Comparison of ENCODE assay signal across 10 cellular contexts in the genomic region with DNA sequence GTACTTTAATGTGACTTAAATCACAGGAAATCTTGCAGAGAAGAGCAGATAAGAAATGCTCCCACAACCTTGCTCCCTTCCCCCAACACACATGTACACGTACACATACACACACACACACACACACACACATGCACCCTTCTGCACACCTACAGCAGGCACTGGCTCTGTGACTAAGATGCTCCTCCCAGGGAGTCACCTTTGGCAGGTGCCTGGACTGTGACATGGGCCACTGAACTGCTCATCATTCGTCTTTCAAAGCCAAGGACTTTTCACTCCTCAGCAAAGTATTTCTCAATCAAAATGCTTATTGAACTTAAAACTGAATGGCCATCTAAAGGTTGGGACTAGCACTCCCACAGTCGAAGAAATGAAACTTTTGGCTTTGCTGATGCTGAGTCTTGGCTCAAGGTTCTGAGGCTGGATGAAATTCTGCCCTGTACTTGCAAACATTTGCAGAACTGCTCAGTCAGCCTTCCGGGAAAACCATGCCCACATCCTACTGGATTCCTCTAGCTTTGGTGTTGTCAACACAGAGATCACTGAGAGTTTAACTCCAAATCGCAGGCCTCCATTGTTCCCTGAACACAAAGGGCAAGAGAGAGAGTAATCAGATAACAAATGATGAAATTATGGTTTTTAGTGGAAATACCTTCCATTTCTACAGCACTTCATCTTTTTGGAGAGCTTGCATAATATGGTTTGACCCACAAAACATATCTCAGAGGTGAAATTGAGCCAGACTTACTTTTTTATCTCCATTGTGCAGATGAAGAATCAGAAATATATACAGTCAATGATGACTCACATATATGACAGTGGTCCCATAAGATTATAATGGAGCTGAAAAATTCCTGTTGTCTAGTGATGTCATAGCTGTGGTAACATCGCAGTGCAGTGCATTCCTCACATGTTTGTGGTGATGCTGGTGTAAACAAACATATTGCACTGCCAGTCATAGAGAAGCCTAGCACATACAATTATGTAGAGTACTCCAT.
DNase-seq lines count a peak whose midpoint lies in the region; ATAC-seq and TF ChIP-seq lines count a peak whose summit lies in the region.
"Had no signal": no experiment of that assay in that cellular context is flagged by ENCODE, and none has a peak within 500 bp of the region (broad histone marks: within the 10 kb centered on the region; RNA-seq: fewer than 3 reads in every experiment).

No MANE protein-coding gene starts in this region.

- no peak overlapping the region for H3K9ac ChIP-seq in fibroblast of lung (ENCODE audit: insufficient read depth, low read length)

- no peak overlapping the region for H3K4me3 ChIP-seq in HFF-Myc (replicated peaks; ENCODE audit: low read depth, low read length)
- H3K4me3 ChIP-seq in fibroblast of lung (replicated peaks in 1 of 4; ENCODE audit: control extremely low read depth in 1 of 4, insufficient read depth in 1 of 4, low read depth in 3 of 4, low read length in 4 of 4): no peak overlapping the region

- H3K27ac ChIP-seq in fibroblast of lung (ENCODE audit: insufficient read depth, low read length): peak overlapping the region; percentile 76

- no peaks in the 10 kb centered on the region for H3K27me3 ChIP-seq in fibroblast of lung (ENCODE audit: control insufficient read depth, insufficient read depth, low read length)

- ATAC-seq in SK-N-SH treated with all-trans-retinoic acid at 6 μM for 48 hours (peak; percentile 77), HG02884 (IDR thresholded peaks at IDR 0.05; ENCODE audit: unreplicated experiment) (no peak), HG03039 (IDR thresholded peaks at IDR 0.05; ENCODE audit: unreplicated experiment) (no peak), HG03378 (IDR thresholded peaks at IDR 0.05; ENCODE audit: unreplicated experiment) (no peak)

- no peak overlapping the region for H3K4me2 ChIP-seq in fibroblast of lung (ENCODE audit: extremely low read depth, insufficient read depth, low read length)

- H4K20me1 ChIP-seq in fibroblast of lung (ENCODE audit: control insufficient read depth, extremely low read depth, insufficient read depth, low read length): no peaks in the 10 kb centered on the region

- DNase-seq in HFF-Myc (ENCODE audit: extremely low read depth, low read depth): peak; percentile 76
- peak; percentile 96 to 97 for DNase-seq in fibroblast of lung (ENCODE audit: low read depth in 2 of 2)
- DNase-seq in pulmonary artery endothelial cell (ENCODE audit: low read depth, low spot score): peak; percentile 58
- no peak for DNase-seq in hippocampal formation (lab: John Stamatoyannopoulos, UW)
- DNase-seq: activated B cell treated with CpG ODN at 0.5 μM for 24 hours, NCI-H1105 had no signal

- no peaks in the 10 kb centered on the region for H3K79me2 ChIP-seq in fibroblast of lung (ENCODE audit: control insufficient read depth, insufficient read depth, low read length)

- peaks cover 24% of the 10 kb centered on the region for H3K4me1 ChIP-seq in fibroblast of lung (ENCODE audit: control insufficient read depth, extremely low read depth, insufficient read depth, low read length)

- H3K36me3 ChIP-seq in fibroblast of lung (ENCODE audit: control insufficient read depth, insufficient read depth, low read length): no peaks in the 10 kb centered on the region

- no peak overlapping the region for H2AFZ ChIP-seq in fibroblast of lung (ENCODE audit: low read length)

- no peaks in the 10 kb centered on the region for H3K9me3 ChIP-seq in fibroblast of lung (ENCODE audit: control insufficient read depth, insufficient read depth, low read depth, low read length)

- TF ChIP-seq CTCF in HFF-Myc (IDR thresholded peaks at IDR 0.05; ENCODE audit: low read depth, low read length, missing control alignments): no peak
- peak in 1 of 2 donors; percentile 15 for TF ChIP-seq CTCF in fibroblast of lung (conservative IDR thresholded peaks at IDR 0.05 in 1 of 2, IDR thresholded peaks at IDR 0.05 in 1 of 2; ENCODE audit: low read depth in 1 of 2, low read length in 2 of 2)

TF ChIP-seq in SK-N-SH treated with all-trans-retinoic acid at 6 μM for 48 hours, 23 proteins besides CTCF, POLR2A, EP300 and RAD21:
- TF ChIP-seq TOX (CRISPR knock-in tag; IDR thresholded peaks at IDR 0.05; ENCODE audit: borderline replicate concordance) (peak; percentile 28; the same call in 1 of the 2 replicates), ARNTL (CRISPR knock-in tag; IDR thresholded peaks at IDR 0.05; ENCODE audit: borderline replicate concordance, low read depth) (no peak), ISL1 (CRISPR knock-in tag; IDR thresholded peaks at IDR 0.05) (peak; percentile 72)

Comparison
In these comparisons a context has a peak if more than half of its experiments do, and no peak if none do; other contexts are left out.
1. DNase-seq: peak in HFF-Myc (single experiment), fibroblast of lung (2 of 2) and pulmonary artery endothelial cell (single experiment); none in hippocampal formation (0 of 2).